In the genomic region with DNA sequence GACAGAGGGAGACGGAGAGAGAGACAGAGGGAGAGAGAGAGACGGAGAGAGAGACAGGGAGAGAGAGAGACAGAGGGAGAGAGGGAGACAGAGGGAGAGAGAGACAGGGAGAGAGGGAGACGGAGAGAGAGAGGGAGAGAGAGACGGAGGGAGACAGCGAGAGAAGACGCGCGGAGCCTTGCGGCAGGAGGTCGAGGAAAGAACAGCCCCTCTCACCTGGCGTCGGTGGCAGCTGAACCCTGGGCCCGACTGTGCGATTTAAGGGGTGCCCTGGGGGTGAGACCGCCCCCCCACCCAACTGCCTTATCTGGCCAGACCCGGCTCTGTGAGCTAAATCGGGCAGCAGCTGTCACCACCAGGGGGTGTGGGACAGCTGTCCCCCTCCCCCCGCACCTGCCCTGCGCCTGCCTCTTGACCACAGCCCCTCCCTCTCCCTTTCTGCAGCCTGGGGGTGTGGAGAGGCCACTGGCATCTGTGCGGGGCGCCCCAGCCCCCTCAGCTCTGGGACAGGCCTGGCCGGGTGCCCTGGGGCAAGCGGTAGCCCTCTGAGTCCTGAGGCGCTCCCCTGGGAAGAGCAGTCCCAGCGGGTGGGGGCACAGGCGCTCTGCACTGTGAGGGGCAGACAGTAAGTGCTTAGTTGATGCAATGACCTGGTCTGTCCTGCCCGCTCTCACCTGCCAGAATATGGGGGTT, we compare ENCODE assay signal across 10 cellular contexts. TPM values are rescaled to one million over a fixed set of nuclear protein-coding genes. Genes with fewer than 3 reads are reported as not detected.
DNase-seq lines count a peak whose midpoint lies in the region; ATAC-seq and TF ChIP-seq lines count a peak whose summit lies in the region.
"Had no signal": no experiment of that assay in that cellular context is flagged by ENCODE, and none has a peak within 500 bp of the region (broad histone marks: within the 10 kb centered on the region; RNA-seq: fewer than 3 reads in every experiment).

No MANE protein-coding gene starts in this region.

- intact Hi-C loops in heart right ventricle (cut with DNase I) (no loop called here), gastrocnemius medialis (cut with DNase I; ENCODE audit: low total_unique reads) (no loop called here)

- TF ChIP-seq POLR2A in gastrocnemius medialis (IDR thresholded peaks at IDR 0.05) = peak; percentile 93

- H3K9me3 ChIP-seq in heart right ventricle = no peaks in the 10 kb centered on the region
- H3K9me3 ChIP-seq in gastrocnemius medialis = no peaks in the 10 kb centered on the region

- ATAC-seq in heart right ventricle (peak; percentile 36 to 77 (median 59)), gastrocnemius medialis (peak; percentile 67 to 76), GM21367 (IDR thresholded peaks at IDR 0.05; ENCODE audit: unreplicated experiment) (no peak)

- WGBS in heart right ventricle, 2 donors = 27 to 38% methylated on average over 27 of the region's 27 CpGs

- TF ChIP-seq CTCF in heart right ventricle (IDR thresholded peaks at IDR 0.05) = peak in 1 of 9 donors; percentile 7
- TF ChIP-seq CTCF in gastrocnemius medialis (IDR thresholded peaks at IDR 0.05 in 4 of 5, conservative IDR thresholded peaks at IDR 0.05 in 1 of 5) = peak in 3 of 5 experiments; percentile 21 to 71 (median 69)

- in situ Hi-C loops in gastrocnemius medialis (cut with MboI; ENCODE audit: low sequenced_read_pairs in 4 of 4) = no loop called here

- no peaks in the 10 kb centered on the region for H3K27me3 ChIP-seq in heart right ventricle
- no peaks in the 10 kb centered on the region for H3K27me3 ChIP-seq in gastrocnemius medialis

- peak overlapping the region; percentile 65 to 99 (median 93) for H3K27ac ChIP-seq in heart right ventricle
- peak overlapping the region; percentile 97 to 100 (median 97) for H3K27ac ChIP-seq in gastrocnemius medialis

- peaks cover 0 to under 1% (median 0%) of the 10 kb centered on the region in 9 donors for H3K36me3 ChIP-seq in heart right ventricle
- H3K36me3 ChIP-seq in gastrocnemius medialis = no peaks in the 10 kb centered on the region

- peaks cover 0 to 8% (median 0%) of the 10 kb centered on the region in 9 donors for H3K4me1 ChIP-seq in heart right ventricle
- H3K4me1 ChIP-seq in gastrocnemius medialis = peaks cover 14 to 16% of the 10 kb centered on the region in 2 donors

- H3K4me3 ChIP-seq in heart right ventricle (peak overlapping the region in 9 of 10 donors; percentile 18 to 60 (median 42)), gastrocnemius medialis (peak overlapping the region; percentile 59 to 71 (median 63))

- DNase-seq in NCI-H1417 (lab: John Stamatoyannopoulos, UW) (peak in 2 of 3 experiments; percentile 67 to 74), NCI-H1417 treated with DMSO at 0.1 percent for 48 hours (lab: John Stamatoyannopoulos, UW) (no peak), OCI-M1 (lab: John Stamatoyannopoulos, UW) (peak; percentile 21), heart right ventricle (peak; percentile 81), gastrocnemius medialis (peak; percentile 84 to 94), NCI-H1694 treated with DMSO at 0.1 percent for 48 hours (lab: John Stamatoyannopoulos, UW) (no peak), inferior parietal cortex (ENCODE audit: extremely low spot score) (no peak)
- DNase-seq: activated naive CD4-positive, alpha-beta T cell treated with anti-CD3 and anti-CD28 coated beads, Interleukin-2, amount 50 U/mL, for 16 hours; NCI-H774 had no signal

RNA-seq across cellular contexts. Expression of a gene that starts 10.8 kb away (rescaled TPM):
- total RNA-seq in heart right ventricle (10 to 100 TPM; 13.3 to 42.3 (median 25.2) TPM), gastrocnemius medialis (10 to 100 TPM; 22.1 to 36.9 (median 27.8) TPM)
- polyA plus RNA-seq in heart right ventricle = 10 to 100 TPM; 64.0 to 69.6 TPM

RNA-seq across cellular contexts. Expression of a gene that starts 13.5 kb away (rescaled TPM):
- not detected for total RNA-seq in heart right ventricle
- polyA plus RNA-seq in heart right ventricle = not detected
- not detected for total RNA-seq in gastrocnemius medialis

RNA-seq across cellular contexts. Expression of a gene that starts 23.6 kb away (rescaled TPM):
- total RNA-seq in heart right ventricle (1 to 10 TPM; 1.2 to 4.3 (median 2.0) TPM), gastrocnemius medialis (10 to 100 TPM in 1 of 4 donors, 1 to 10 TPM in 2, not detected in 1; 1.2 to 11.0 (median 1.9) TPM)
- 1 to 10 TPM; 1.5 to 1.8 TPM for polyA plus RNA-seq in heart right ventricle

RNA-seq across cellular contexts. Expression of a gene that starts 23.9 kb away (rescaled TPM):
- total RNA-seq in heart right ventricle (100 to 1,000 TPM in 3 of 10 donors, 10 to 100 TPM in 7; 73.6 to 152 (median 88.9) TPM), gastrocnemius medialis (10 to 100 TPM; 29.2 to 67.4 (median 45.4) TPM)
- 100 to 1,000 TPM in 1 of 2 donors, 10 to 100 TPM in 1; 84.3 to 113 TPM for polyA plus RNA-seq in heart right ventricle

Comparison
In these comparisons a context has a peak if more than half of its experiments do, and no peak if none do; other contexts are left out.
1. DNase-seq: peak in NCI-H1417 (2 of 3), OCI-M1 (single experiment), heart right ventricle (2 of 2) and gastrocnemius medialis (2 of 2); none in NCI-H1417 treated with DMSO at 0.1 percent for 48 hours (single experiment), NCI-H1694 treated with DMSO at 0.1 percent for 48 hours (single experiment) and inferior parietal cortex (single experiment).